Comparison of ENCODE assay signal across 14 cellular contexts in genomic region chr11:60678231-60678630, GRCh38. TPM values are rescaled to one million over a fixed set of nuclear protein-coding genes. Genes with fewer than 3 reads are reported as not detected.
"Had no signal": no experiment of that assay in that cellular context is flagged by ENCODE, and none has a peak within 500 bp of the region (broad histone marks: within the 10 kb centered on the region; RNA-seq: fewer than 3 reads in every experiment).

No MANE protein-coding gene starts in this region.

RNA-seq across cellular contexts. Expression of gene MS4A8, which starts 21.2 kb away (rescaled TPM):
- total RNA-seq: activated B cell treated with CpG ODN at 0.5 μM for 24 hours; activated CD4-positive, alpha-beta memory T cell treated with anti-CD3 and anti-CD28 coated beads for 36 hours; activated CD4-positive, alpha-beta memory T cell treated with anti-CD3 and anti-CD28 coated beads, Interleukin-2, amount 10 ng/mL, durations not matched to agents 7 days and 5 days; activated CD4-positive, alpha-beta T cell treated with anti-CD3 and anti-CD28 coated beads for 36 hours; activated CD4-positive, alpha-beta T cell treated with anti-CD3 and anti-CD28 coated beads, Interleukin-2, amount 10 ng/mL, durations not matched to agents 24 days and 14 days; activated CD4-positive, alpha-beta T cell treated with anti-CD3 and anti-CD28 coated beads, Interleukin-2, amount 10 ng/mL, durations not matched to agents 7 days and 5 days; activated CD8-positive, alpha-beta memory T cell treated with anti-CD3 and anti-CD28 coated beads for 36 hours; activated CD8-positive, alpha-beta memory T cell treated with anti-CD3 and anti-CD28 coated beads, Interleukin-2, amount 10 ng/mL, durations not matched to agents 7 days and 5 days; activated CD8-positive, alpha-beta T cell treated with anti-CD3 and anti-CD28 coated beads for 36 hours; activated CD8-positive, alpha-beta T cell treated with anti-CD3 and anti-CD28 coated beads, Interleukin-2, amount 10 ng/mL, durations not matched to agents 7 days and 5 days; T-helper 1 cell treated with Interleukin-12 subunit alpha and Interleukin-12 subunit beta and Interleukin-4 antibody, amounts not matched to agents 30 ng/mL and 1 ng/mL, for 36 hours; T-helper 17 cell; T-helper 2 cell treated with Interferon-gamma antibody and Interleukin-4, amounts not matched to agents 100 ng/mL and 5 ng/mL, for 36 hours; WTC11 had no signal

RNA-seq across cellular contexts. Expression of gene MS4A18, which starts 46.3 kb away (rescaled TPM):
- total RNA-seq: activated B cell treated with CpG ODN at 0.5 μM for 24 hours; activated CD4-positive, alpha-beta memory T cell treated with anti-CD3 and anti-CD28 coated beads for 36 hours; activated CD4-positive, alpha-beta memory T cell treated with anti-CD3 and anti-CD28 coated beads, Interleukin-2, amount 10 ng/mL, durations not matched to agents 7 days and 5 days; activated CD4-positive, alpha-beta T cell treated with anti-CD3 and anti-CD28 coated beads for 36 hours; activated CD4-positive, alpha-beta T cell treated with anti-CD3 and anti-CD28 coated beads, Interleukin-2, amount 10 ng/mL, durations not matched to agents 24 days and 14 days; activated CD4-positive, alpha-beta T cell treated with anti-CD3 and anti-CD28 coated beads, Interleukin-2, amount 10 ng/mL, durations not matched to agents 7 days and 5 days; activated CD8-positive, alpha-beta memory T cell treated with anti-CD3 and anti-CD28 coated beads for 36 hours; activated CD8-positive, alpha-beta memory T cell treated with anti-CD3 and anti-CD28 coated beads, Interleukin-2, amount 10 ng/mL, durations not matched to agents 7 days and 5 days; activated CD8-positive, alpha-beta T cell treated with anti-CD3 and anti-CD28 coated beads for 36 hours; activated CD8-positive, alpha-beta T cell treated with anti-CD3 and anti-CD28 coated beads, Interleukin-2, amount 10 ng/mL, durations not matched to agents 7 days and 5 days; T-helper 1 cell treated with Interleukin-12 subunit alpha and Interleukin-12 subunit beta and Interleukin-4 antibody, amounts not matched to agents 30 ng/mL and 1 ng/mL, for 36 hours; T-helper 17 cell; T-helper 2 cell treated with Interferon-gamma antibody and Interleukin-4, amounts not matched to agents 100 ng/mL and 5 ng/mL, for 36 hours; WTC11 had no signal
